8 cellular contexts compared by ENCODE assay signal in the genomic region with DNA sequence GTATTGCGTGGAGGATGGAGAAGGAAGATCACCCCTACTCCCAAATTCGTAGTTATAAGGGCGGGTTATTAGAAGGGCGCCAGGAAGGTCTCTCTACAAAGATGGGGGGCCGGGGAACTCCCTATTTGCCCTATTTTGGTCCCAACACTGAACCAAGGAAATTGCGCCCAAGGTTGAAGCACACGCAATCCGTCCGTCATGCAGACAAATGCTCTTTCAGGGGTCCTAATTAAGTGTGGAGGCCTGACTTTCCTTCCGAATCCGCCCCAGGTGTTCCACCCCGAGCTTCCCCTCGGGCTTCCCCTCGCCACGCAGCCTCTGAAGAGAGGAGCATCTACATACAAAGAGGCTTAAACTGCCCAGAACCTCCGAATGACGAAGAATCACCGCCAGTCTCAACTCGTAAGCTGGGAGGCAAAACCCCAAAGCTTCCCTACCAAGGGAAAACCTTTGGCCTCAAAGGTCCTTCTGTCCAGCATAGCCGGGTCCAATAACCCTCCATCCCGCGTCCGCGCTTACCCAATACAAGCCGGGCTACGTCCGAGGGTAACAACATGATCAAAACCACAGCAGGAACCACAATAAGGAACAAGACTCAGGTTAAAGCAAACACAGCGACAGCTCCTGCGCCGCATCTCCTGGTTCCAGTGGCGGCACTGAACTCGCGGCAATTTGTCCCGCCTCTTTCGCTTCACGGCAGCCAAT. TPM values are rescaled to one million over a fixed set of nuclear protein-coding genes. Genes with fewer than 3 reads are reported as not detected.
DNase-seq lines count a peak whose midpoint lies in the region; ATAC-seq and TF ChIP-seq lines count a peak whose summit lies in the region.

A gene (minus strand): TSS at position 658 of the 705 bp plus-strand sequence. CDS start 102 bp downstream, at position 556.

- H3K9ac ChIP-seq in DND-41 (ENCODE audit: low read depth, low read length) = peak within 1 kb of the TSS; percentile 90

- peak within 1 kb of the TSS; percentile 77 for H3K4me2 ChIP-seq in DND-41 (ENCODE audit: insufficient read depth, low read length)

- ATAC-seq in DND-41 (ENCODE audit: insufficient read depth, low read depth) (no peak), omental fat pad (ENCODE audit: low FRiP score) (no peak), HG03521 (IDR thresholded peaks at IDR 0.05; ENCODE audit: unreplicated experiment) (no peak)

- peaks cover 96% of the 10 kb centered on the region for H3K79me2 ChIP-seq in DND-41 (ENCODE audit: insufficient read depth, low read length)

- H2AFZ ChIP-seq in DND-41 (ENCODE audit: low read depth, low read length) = peak within 1 kb of the TSS; percentile 89

- H3K27me3 ChIP-seq in DND-41 (ENCODE audit: insufficient read depth, low read length, poor library complexity) (no peaks in the 10 kb centered on the region), H7 (ENCODE audit: control insufficient read depth, insufficient read depth, low read length) (no peaks in the 10 kb centered on the region)

- TF ChIP-seq CTCF in DND-41 (IDR thresholded peaks at IDR 0.05; ENCODE audit: borderline replicate concordance, extremely low read depth, low read length, poor library complexity, severe bottlenecking) = no peak
- no peak for TF ChIP-seq CTCF in omental fat pad (IDR thresholded peaks at IDR 0.05)
- TF ChIP-seq CTCF in GM10248 (IDR thresholded peaks at IDR 0.05; ENCODE audit: control extremely low read depth, extremely low read depth, low read depth, missing control alignments) = no peak

- no peaks in the 10 kb centered on the region for H3K9me3 ChIP-seq in DND-41 (ENCODE audit: insufficient read depth, low read length, severe bottlenecking)

- DNase-seq in DND-41 (peak; percentile 44), H7 (no peak), T follicular helper cell (ENCODE audit: low read depth) (peak; percentile 25), epithelial cell of prostate (ENCODE audit: low read depth, low spot score) (no peak), omental fat pad (ENCODE audit: low spot score) (no peak), GM10248 (ENCODE audit: extremely low spot score) (no peak), NCI-H1694 (lab: John Stamatoyannopoulos, UW) (no peak)

- peaks cover 30% of the 10 kb centered on the region for H3K36me3 ChIP-seq in DND-41 (ENCODE audit: insufficient read depth, low read length)
- H3K36me3 ChIP-seq in H7 (replicated peaks; ENCODE audit: control insufficient read depth, insufficient read depth, low read length) = no peaks in the 10 kb centered on the region; the same call in 1 of the 2 replicates

- H3K4me1 ChIP-seq in DND-41 (ENCODE audit: insufficient read depth, low read length) = peaks cover 63% of the 10 kb centered on the region

- H3K4me3 ChIP-seq in DND-41 (ENCODE audit: low read depth in 1 of 2, low read length in 2 of 2) (peak within 1 kb of the TSS; percentile 79 to 82), H7 (ENCODE audit: insufficient read depth, low read depth, low read length) (peak within 1 kb of the TSS; percentile 93)

- POLR2A ChIA-PET in GM10248 (lab: Yijun Ruan, JAX) = interaction anchor here (0.5 to 1.6 kb wide), 3 partner anchors 21 to 371 kb away, joined by 3 to 6 read pairs (median 4); a partner anchor contains a TSS

- CTCF ChIA-PET in GM10248 (lab: Yijun Ruan, JAX) = interaction anchor here (1.0 to 2.6 kb wide), 9 partner anchors 8 to 444 kb away, joined by 3 to 12 read pairs (median 5); no protein-coding TSS in a partner anchor

- peak within 1 kb of the TSS; percentile 96 for H3K27ac ChIP-seq in DND-41 (ENCODE audit: low read length)
- peak within 1 kb of the TSS; percentile 87 for H3K27ac ChIP-seq in epithelial cell of prostate

- H4K20me1 ChIP-seq in DND-41 (ENCODE audit: insufficient read depth, low read length) = peaks cover 20% of the 10 kb centered on the region

RNA-seq across cellular contexts. Expression of the gene that starts here (rescaled TPM):
- total RNA-seq in H7 (2014; rRNA removed; shearing (Covaris generic)) = 14.1 and 18.8 TPM in 2 replicates
- total RNA-seq in omental fat pad = 10 to 100 TPM; 10.6 to 20.8 (median 11.0) TPM

Comparison
In these comparisons a context has a peak if more than half of its experiments do, and no peak if none do; other contexts are left out.
1. DNase-seq: peak in DND-41 (single experiment) and T follicular helper cell (single experiment); none in H7 (single experiment), epithelial cell of prostate (single experiment), omental fat pad (single experiment), GM10248 (single experiment) and NCI-H1694 (single experiment).